Comparison of ENCODE assay signal across 8 cellular contexts in the genomic region with DNA sequence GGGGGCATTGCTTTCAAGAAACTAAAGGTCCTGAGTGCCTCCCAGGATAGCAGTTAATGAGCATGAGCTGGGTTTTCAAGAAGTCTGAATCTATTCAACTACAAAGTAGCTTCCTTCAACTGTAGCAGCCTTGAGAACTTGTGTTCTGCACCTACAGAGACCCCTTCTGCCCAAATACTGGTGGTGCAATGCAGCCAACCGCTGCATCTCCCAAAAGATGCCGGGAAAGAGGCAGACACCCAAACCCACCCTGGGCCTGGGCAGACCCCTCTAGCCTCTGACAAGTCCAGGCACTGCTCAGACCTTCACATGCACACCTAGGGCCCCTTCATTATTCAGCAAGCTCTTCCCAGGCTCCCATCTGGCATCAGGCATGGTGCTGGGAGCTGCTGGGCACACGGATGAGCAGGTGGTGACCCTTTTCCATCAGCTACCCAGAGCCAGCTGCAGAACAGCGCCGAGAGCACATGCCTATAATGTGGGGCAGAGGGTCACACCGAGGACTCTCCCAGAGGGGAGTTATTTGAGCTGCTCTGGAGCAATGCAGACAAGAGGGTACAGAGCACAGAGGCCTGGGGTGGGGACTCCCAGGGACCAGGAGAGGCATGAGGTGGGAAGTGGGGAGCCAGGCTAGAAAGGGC. TPM values are rescaled to one million over a fixed set of nuclear protein-coding genes. Genes with fewer than 3 reads are reported as not detected.
DNase-seq lines count a peak whose midpoint lies in the region; ATAC-seq, FAIRE-seq and TF ChIP-seq lines count a peak whose summit lies in the region.

No MANE protein-coding gene starts in this region.

- H3K4me3 ChIP-seq in cardiac muscle cell = no peak overlapping the region
- no peak overlapping the region for H3K4me3 ChIP-seq in small intestine (ENCODE audit: low read depth in 1 of 2, low read length in 2 of 2)

- H3K27ac ChIP-seq in cardiac muscle cell (no peak overlapping the region), small intestine (ENCODE audit: low read depth in 1 of 2, low read length in 1 of 2) (no peak overlapping the region)

- H3K9me3 ChIP-seq in cardiac muscle cell (ENCODE audit: low read depth) = no peaks in the 10 kb centered on the region
- no peaks in the 10 kb centered on the region for H3K9me3 ChIP-seq in small intestine (ENCODE audit: control insufficient read depth, low read depth)

- WGBS in small intestine, 3 donors = 52 to 62% (median 58%) methylated on average over 6 of the region's 6 CpGs

- ATAC-seq in HG02623 (IDR thresholded peaks at IDR 0.05; ENCODE audit: unreplicated experiment) (no peak), HG03571 (IDR thresholded peaks at IDR 0.05; ENCODE audit: unreplicated experiment) (no peak)

- H3K4me1 ChIP-seq in cardiac muscle cell (ENCODE audit: low read depth) = peaks cover 7% of the 10 kb centered on the region
- H3K4me1 ChIP-seq in small intestine (ENCODE audit: control insufficient read depth in 2 of 2, insufficient read depth in 1 of 2, low read depth in 1 of 2, low read length in 1 of 2) = peaks cover 0 to 8% of the 10 kb centered on the region in 2 donors

- H3K27me3 ChIP-seq in cardiac muscle cell (peaks cover 50% of the 10 kb centered on the region), small intestine (ENCODE audit: control insufficient read depth in 2 of 2, insufficient read depth in 2 of 2, low read length in 2 of 2) (no peaks in the 10 kb centered on the region)

- peak; percentile 6 for TF ChIP-seq CTCF in D721Med (IDR thresholded peaks at IDR 0.05; ENCODE audit: insufficient read depth, missing control alignments)
- peak; percentile 76 for TF ChIP-seq CTCF in cardiac muscle cell (IDR thresholded peaks at IDR 0.05; ENCODE audit: low read depth, low read length)

- DNase-seq in D721Med (ENCODE audit: insufficient read length, low spot score) (no peak), H4 (ENCODE audit: low spot score) (peak; percentile 42), NOMO-1 (lab: John Stamatoyannopoulos, UW; ENCODE audit: unreplicated experiment in 2 of 2) (peak; percentile 30 to 64), cardiac muscle cell (ENCODE audit: low read depth in 1 of 2, low spot score in 1 of 2) (peak; percentile 65 to 75), small intestine (peak; percentile 17)
- DNase-seq in activated effector memory CD4-positive, alpha-beta T cell treated with anti-CD3 and anti-CD28 coated beads, Interleukin-2, amount 50 U/mL, for 16 hours = peak; percentile 74

- H3K36me3 ChIP-seq in cardiac muscle cell (no peaks in the 10 kb centered on the region), small intestine (ENCODE audit: control insufficient read depth in 2 of 2, insufficient read depth in 2 of 2, low read length in 2 of 2) (no peaks in the 10 kb centered on the region)

- FAIRE-seq in D721Med (lab: Jason Lieb, UNC) = no peak
- no peak for FAIRE-seq in small intestine (lab: Jason Lieb, UNC)

RNA-seq across cellular contexts. Expression of a gene that starts 44.9 kb away (rescaled TPM):
- total RNA-seq in H4 (2014; rRNA removed; shearing (Covaris generic)) = 23.2 and 27.7 TPM in 2 replicates
- 4.1 and 10.2 TPM in 2 replicates for total RNA-seq in cardiac muscle cell
- 1.7 and 4.1 TPM in 2 replicates for polyA plus RNA-seq in cardiac muscle cell
- 10 to 100 TPM in 2 of 3 donors, 1 to 10 TPM in 1; 5.1 to 28.0 (median 13.8) TPM for polyA plus RNA-seq in small intestine
